ENCODE assay signal across 11 cellular contexts in the genomic region with DNA sequence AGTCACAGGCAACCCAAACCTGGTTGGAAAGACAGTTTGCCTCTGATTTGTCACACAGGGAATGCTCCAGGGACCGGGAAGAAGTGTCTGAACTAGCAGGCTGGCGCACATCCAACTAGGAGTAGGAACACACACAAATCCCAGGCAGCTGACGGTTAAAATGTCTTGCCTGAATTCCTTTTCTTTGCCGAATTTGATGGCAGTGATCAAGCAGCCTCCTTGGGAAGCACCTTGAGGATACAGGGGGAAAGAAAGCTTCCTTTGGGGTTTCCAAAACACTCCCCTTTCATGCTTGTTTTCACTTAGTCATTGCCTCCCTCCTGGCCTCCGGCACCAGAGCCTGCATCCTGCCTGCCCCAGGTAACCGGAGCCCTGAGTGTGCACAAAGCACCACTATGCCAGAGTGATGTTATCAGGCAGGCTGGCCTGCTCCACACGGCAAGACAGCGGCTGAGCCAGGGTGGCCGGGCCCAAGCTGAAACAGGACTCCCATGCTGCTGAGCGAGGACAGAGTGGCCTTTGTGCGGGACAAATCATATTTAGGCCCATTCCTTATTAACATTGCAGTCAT.
DNase-seq lines count a peak whose midpoint lies in the region; ATAC-seq and TF ChIP-seq lines count a peak whose summit lies in the region.
"Had no signal": no experiment of that assay in that cellular context is flagged by ENCODE, and none has a peak within 500 bp of the region (broad histone marks: within the 10 kb centered on the region; RNA-seq: fewer than 3 reads in every experiment).

No MANE protein-coding gene starts in this region.

- no peaks in the 10 kb centered on the region for H3K36me3 Mint-ChIP-seq in osteocyte (ENCODE audit: unreplicated experiment)

- H3K4me1 Mint-ChIP-seq in osteocyte (ENCODE audit: unreplicated experiment), result no peaks in the 10 kb centered on the region
- H3K4me1 Mint-ChIP-seq: B cell had no signal

- no peak for ATAC-seq in HG02970 (IDR thresholded peaks at IDR 0.05; ENCODE audit: low FRiP score, unreplicated experiment)
- no peak for ATAC-seq in GM21447 (IDR thresholded peaks at IDR 0.05; ENCODE audit: unreplicated experiment)
- ATAC-seq in GM18520 (IDR thresholded peaks at IDR 0.05; ENCODE audit: unreplicated experiment), result no peak

- H3K27ac Mint-ChIP-seq in osteocyte (ENCODE audit: unreplicated experiment), result no peak overlapping the region
- H3K27ac Mint-ChIP-seq: B cell had no signal

- H3K9me3 Mint-ChIP-seq in osteocyte (ENCODE audit: unreplicated experiment), result no peaks in the 10 kb centered on the region

- no peaks in the 10 kb centered on the region; the same call in 1 of the 2 replicates for H3K27me3 ChIP-seq in H7 (ENCODE audit: control insufficient read depth, insufficient read depth, low read length)

- no peaks in the 10 kb centered on the region for H3K36me3 ChIP-seq in H7 (replicated peaks; ENCODE audit: control insufficient read depth, insufficient read depth, low read length)
- H3K36me3 ChIP-seq: stomach had no signal

- DNase-seq in A172 (ENCODE audit: low spot score), result peak; percentile 20
- peak; percentile 29 for DNase-seq in H7
- DNase-seq in NCI-H526 (lab: John Stamatoyannopoulos, UW), result peak; percentile 89 to 95
- DNase-seq in epithelial cell of esophagus (ENCODE audit: low read depth), result peak; percentile 83
- DNase-seq in osteocyte (ENCODE audit: extremely low spot score, unreplicated experiment), result no peak
- DNase-seq: activated effector memory CD4-positive, alpha-beta T cell treated with anti-CD3 and anti-CD28 coated beads, Interleukin-2, amount 50 U/mL, for 16 hours; stomach had no signal

- H3K4me3 ChIP-seq in H7 (ENCODE audit: insufficient read depth, low read depth, low read length) (no peak overlapping the region), epithelial cell of esophagus (ENCODE audit: low read length) (no peak overlapping the region)
- H3K4me3 ChIP-seq: stomach had no signal

- TF ChIP-seq CTCF in epithelial cell of esophagus (IDR thresholded peaks at IDR 0.05; ENCODE audit: insufficient read depth, low read depth, low read length, missing control alignments), result no peak
- TF ChIP-seq CTCF in osteocyte (IDR thresholded peaks at IDR 0.05), result no peak

- no peak overlapping the region for H3K4me3 Mint-ChIP-seq in osteocyte (ENCODE audit: unreplicated experiment)
- H3K4me3 Mint-ChIP-seq: B cell had no signal

- no peaks in the 10 kb centered on the region for H3K27me3 Mint-ChIP-seq in osteocyte (ENCODE audit: unreplicated experiment)
